ENCODE assay signal across 14 cellular contexts in genomic region chr12:49692851-49693250, GRCh38.
"Had no signal": no experiment of that assay in that cellular context is flagged by ENCODE, and none has a peak within 500 bp of the region (broad histone marks: within the 10 kb centered on the region; RNA-seq: fewer than 3 reads in every experiment).

No MANE protein-coding gene starts in this region.

- DNase-seq: effector memory CD8-positive, alpha-beta T cell; foreskin keratinocyte; kidney glomerular epithelial cell; mammary epithelial cell; naive thymus-derived CD4-positive, alpha-beta T cell; nephron progenitor cell; small intestine; stimulated activated CD4-positive, alpha-beta T cell treated with anti-CD3 and anti-CD28 coated beads, Interleukin-2, amount 100 ng/mL, for 48 hours; stimulated activated naive CD4-positive, alpha-beta T cell treated with Interleukin-2 at 50 U/mL for 16 hours; trophoblast cell had no signal

- H3K27me3 ChIP-seq: foreskin keratinocyte, right atrium auricular region had no signal

- H3K27me3 Mint-ChIP-seq: dendritic cell treated with granulocyte-macrophage colony-stimulating factor and Interleukin-4, amounts not matched to agents 40 ng/mL and 50 ng/mL, for 4 days; effector memory CD8-positive, alpha-beta T cell; naive thymus-derived CD4-positive, alpha-beta T cell had no signal

- H3K9me3 ChIP-seq: right atrium auricular region had no signal

- H3K4me3 Mint-ChIP-seq: dendritic cell treated with granulocyte-macrophage colony-stimulating factor and Interleukin-4, amounts not matched to agents 40 ng/mL and 50 ng/mL, for 4 days; effector memory CD8-positive, alpha-beta T cell; naive thymus-derived CD4-positive, alpha-beta T cell; nephron progenitor cell had no signal

- FAIRE-seq: colon, islet of Langerhans, small intestine had no signal

- H3K4me3 ChIP-seq: right atrium auricular region had no signal

- H3K27ac ChIP-seq: foreskin keratinocyte, right atrium auricular region had no signal

- H3K36me3 ChIP-seq: right atrium auricular region had no signal

- H3K9me3 Mint-ChIP-seq: dendritic cell treated with granulocyte-macrophage colony-stimulating factor and Interleukin-4, amounts not matched to agents 40 ng/mL and 50 ng/mL, for 4 days; effector memory CD8-positive, alpha-beta T cell; naive thymus-derived CD4-positive, alpha-beta T cell; nephron progenitor cell had no signal

- H3K27ac Mint-ChIP-seq: dendritic cell treated with granulocyte-macrophage colony-stimulating factor and Interleukin-4, amounts not matched to agents 40 ng/mL and 50 ng/mL, for 4 days; effector memory CD8-positive, alpha-beta T cell; nephron progenitor cell had no signal
